Comparison of ENCODE assay signal across 19 cellular contexts in genomic region chr21:43193088-43193650, GRCh38. TPM values are rescaled to one million over a fixed set of nuclear protein-coding genes. Genes with fewer than 3 reads are reported as not detected.
DNase-seq lines count a peak whose midpoint lies in the region; ATAC-seq, FAIRE-seq and TF ChIP-seq lines count a peak whose summit lies in the region.
"Had no signal": no experiment of that assay in that cellular context is flagged by ENCODE, and none has a peak within 500 bp of the region (broad histone marks: within the 10 kb centered on the region; RNA-seq: fewer than 3 reads in every experiment).

No MANE protein-coding gene starts in this region.

- H3F3A ChIP-seq in PC-9 (ENCODE audit: insufficient read depth, low read depth): peaks cover 23% of the 10 kb centered on the region
- peaks cover 7% of the 10 kb centered on the region for H3F3A ChIP-seq in smooth muscle cell (ENCODE audit: low read depth)

- H2AFZ ChIP-seq in PC-9 (no peak overlapping the region), smooth muscle cell (ENCODE audit: low read depth) (no peak overlapping the region)

- H3K9ac ChIP-seq in smooth muscle cell (ENCODE audit: low read depth): no peak overlapping the region

- H3K36me3 ChIP-seq in PC-9 (ENCODE audit: low read depth) (no peaks in the 10 kb centered on the region), smooth muscle cell (ENCODE audit: low read depth) (no peaks in the 10 kb centered on the region)
- H3K36me3 ChIP-seq: right atrium auricular region, upper lobe of left lung had no signal

- no peak for ATAC-seq in GM21576 (IDR thresholded peaks at IDR 0.05; ENCODE audit: unreplicated experiment)
- ATAC-seq: naive thymus-derived CD4-positive, alpha-beta T cell had no signal

- TF ChIP-seq POLR2A in GM12891 (IDR thresholded peaks at IDR 0.05; ENCODE audit: low read depth, low read length): no peak

- H3K27me3 ChIP-seq in PC-9 (ENCODE audit: insufficient read depth, low read depth): no peaks in the 10 kb centered on the region
- no peaks in the 10 kb centered on the region for H3K27me3 ChIP-seq in smooth muscle cell (ENCODE audit: low read depth)
- H3K27me3 ChIP-seq: right atrium auricular region, upper lobe of left lung had no signal

- H3K4me2 ChIP-seq in PC-9 (0 out of 2 replicates have a peak overlapping the region, but pooled peaks have one; percentile 3), smooth muscle cell (no peak overlapping the region)

- WGBS in smooth muscle cell (ENCODE audit: low lambda C conversion rate): 90% methylated on average over 3 of the region's 11 CpGs

- H3K9me2 ChIP-seq in PC-9 (ENCODE audit: insufficient read depth): no peaks in the 10 kb centered on the region

- FAIRE-seq in GM12891 (lab: Jason Lieb, UNC): peak; percentile 61

- H3K79me2 ChIP-seq in PC-9 (ENCODE audit: low read depth) (no peaks in the 10 kb centered on the region), smooth muscle cell (ENCODE audit: low read depth) (no peaks in the 10 kb centered on the region)

- POLR2A ChIA-PET in PC-9 (lab: Charles Lee; ENCODE audit: unreplicated experiment): interaction anchor here (0.5 to 0.7 kb wide), 3 partner anchors 88 to 148 kb away, joined by 3 to 4 read pairs (median 3); no protein-coding TSS in a partner anchor

- H3K4me3 ChIP-seq in PC-9: no peak overlapping the region
- H3K4me3 ChIP-seq in smooth muscle cell: no peak overlapping the region
- H3K4me3 ChIP-seq: right atrium auricular region, upper lobe of left lung had no signal

- CTCF ChIA-PET in PC-9 (lab: Charles Lee): no interaction called here

- no peak for TF ChIP-seq CTCF in PC-9 (conservative IDR thresholded peaks at IDR 0.05)
- TF ChIP-seq CTCF in smooth muscle cell (IDR thresholded peaks at IDR 0.05; ENCODE audit: borderline replicate concordance, insufficient read depth, poor library complexity, severe bottlenecking): no peak

- H3K4me1 ChIP-seq in PC-9 (replicated peaks; ENCODE audit: insufficient read depth) (peaks cover 34% of the 10 kb centered on the region), smooth muscle cell (ENCODE audit: low read depth) (peaks cover 13% of the 10 kb centered on the region)

- no TSS peak for BruUV-seq in PC-9 (replicated peaks; lab: Mats Ljungman, UMichigan)

- H3K27ac ChIP-seq in PC-9 (no peak overlapping the region), epithelial cell of prostate (peak overlapping the region; percentile 42), smooth muscle cell (ENCODE audit: low read depth) (peak overlapping the region; percentile 40)
- H3K27ac ChIP-seq: right atrium auricular region had no signal

- H3K9me3 ChIP-seq in PC-9 (ENCODE audit: insufficient read depth, low read depth) (no peaks in the 10 kb centered on the region), smooth muscle cell (replicated peaks; ENCODE audit: low read depth) (no peaks in the 10 kb centered on the region)
- H3K9me3 ChIP-seq: upper lobe of left lung had no signal

- H4K20me1 ChIP-seq in PC-9 (ENCODE audit: insufficient read depth) (no peaks in the 10 kb centered on the region), smooth muscle cell (ENCODE audit: low read depth) (no peaks in the 10 kb centered on the region)

- no peak for DNase-seq in GM12891 (ENCODE audit: insufficient read length, low spot score)
- no peak for DNase-seq in PC-9
- DNase-seq in epithelial cell of prostate (ENCODE audit: low read depth, low spot score): no peak
- DNase-seq in smooth muscle cell (lab: John Stamatoyannopoulos, UW; ENCODE audit: unreplicated experiment): no peak
- DNase-seq in SIG-M5 (lab: John Stamatoyannopoulos, UW): no peak
- no peak for DNase-seq in GM19240 (ENCODE audit: insufficient read length, low spot score)
- DNase-seq: naive thymus-derived CD4-positive, alpha-beta T cell; NCI-H1436 treated with DMSO at 0.1 percent for 48 hours; NCI-H524; RPMI8226 had no signal

- intact Hi-C loops in PC-9 (cut with micrococcal nuclease; ENCODE audit: unreplicated experiment): no loop called here

TF ChIP-seq in GM12891, 5 proteins besides CTCF, POLR2A, EP300 and RAD21:
- TF ChIP-seq POU2F2 (IDR thresholded peaks at IDR 0.05; ENCODE audit: low read depth, low read length) (no peak), POLR2AphosphoS5 (IDR thresholded peaks at IDR 0.05; ENCODE audit: low read depth, low read length) (no peak), PAX5 (IDR thresholded peaks at IDR 0.05; ENCODE audit: insufficient read depth, low read length, severe bottlenecking) (no peak), TAF1 (IDR thresholded peaks at IDR 0.05; ENCODE audit: low read depth, low read length) (no peak), SPI1 (IDR thresholded peaks at IDR 0.05; ENCODE audit: low read depth, low read length) (no peak)
TF ChIP-seq in GM12891: peak in this region for 0.

RNA-seq across cellular contexts. Expression of gene CRYAA, which starts 24.4 kb away (rescaled TPM):
- polyA plus RNA-seq in GM12891 (2012; ENCODE audit: low read depth, missing spikeins): not detected
- total RNA-seq in PC-9 (2021): not detected in 2 replicates
- total RNA-seq in smooth muscle cell: not detected in 2 replicates
- polyA plus RNA-seq in smooth muscle cell: not detected in 2 replicates
- total RNA-seq: H4; left cardiac atrium; mesenteric fat pad; naive thymus-derived CD4-positive, alpha-beta T cell; osteocyte; right atrium auricular region; upper lobe of left lung had no signal
- polyA plus RNA-seq: AG04450; CD14-positive monocyte; naive thymus-derived CD4-positive, alpha-beta T cell had no signal
